Comparison of ENCODE assay signal across 8 cellular contexts in the genomic region with DNA sequence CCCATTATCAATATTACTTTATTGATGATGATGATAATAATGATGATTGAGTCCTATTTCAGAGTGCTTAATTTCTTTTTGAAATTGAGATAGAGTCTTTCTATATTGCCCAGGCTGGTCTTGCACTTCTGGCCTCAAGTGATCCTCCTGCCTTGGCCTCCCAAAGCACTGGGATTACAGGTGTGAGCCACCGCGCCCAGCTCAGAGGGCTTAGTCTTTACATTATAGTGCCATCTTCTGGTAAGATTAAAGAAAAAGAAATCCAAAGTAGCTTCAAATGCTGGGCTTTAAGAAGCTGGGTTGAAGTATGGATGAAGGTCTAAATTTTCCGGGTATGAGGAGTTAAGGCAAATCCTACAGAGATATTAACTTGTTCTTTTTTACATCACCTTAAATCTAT. TPM values are rescaled to one million over a fixed set of nuclear protein-coding genes. Genes with fewer than 3 reads are reported as not detected.
DNase-seq lines count a peak whose midpoint lies in the region; ATAC-seq, FAIRE-seq and TF ChIP-seq lines count a peak whose summit lies in the region.

No MANE protein-coding gene starts in this region.

- no peaks in the 10 kb centered on the region for H3K9me3 ChIP-seq in CD4-positive, alpha-beta T cell (ENCODE audit: control insufficient read depth, low read length)
- no peaks in the 10 kb centered on the region for H3K9me3 ChIP-seq in HEK293 (ENCODE audit: control insufficient read depth, insufficient read depth, low read depth, low read length)
- no peaks in the 10 kb centered on the region for H3K9me3 ChIP-seq in esophagus squamous epithelium

- H3K9me3 Mint-ChIP-seq in CD4-positive, alpha-beta T cell, result no peaks in the 10 kb centered on the region
- no peaks in the 10 kb centered on the region for H3K9me3 Mint-ChIP-seq in type B pancreatic cell

- ATAC-seq in CD4-positive, alpha-beta T cell (ENCODE audit: poor library complexity), result no peak
- no peak for ATAC-seq in GM19463 (IDR thresholded peaks at IDR 0.05; ENCODE audit: unreplicated experiment)

- CTCF ChIA-PET in CD4-positive, alpha-beta T cell (lab: Charles Lee), result interaction anchor here (0.7 to 6.8 kb wide), 7 partner anchors 10 to 938 kb away, joined by 3 to 74 read pairs (median 3); a partner anchor contains a TSS
- CTCF ChIA-PET in HEK293 (lab: Yijun Ruan, JAX), result interaction anchor here (0.5 to 9.2 kb wide), 10 partner anchors 9 to 1031 kb away, joined by 3 to 137 read pairs (median 4); a partner anchor contains a TSS

- TF ChIP-seq POLR2A in esophagus squamous epithelium (IDR thresholded peaks at IDR 0.05), result no peak
- no peak for TF ChIP-seq POLR2A in GM12891 (IDR thresholded peaks at IDR 0.05; ENCODE audit: low read depth, low read length)

- no peak overlapping the region for H3K27ac ChIP-seq in CD4-positive, alpha-beta T cell (ENCODE audit: low read depth, low read length)
- H3K27ac ChIP-seq in HEK293 (ENCODE audit: extremely low read depth, low read depth, low read length) (no peak overlapping the region), esophagus squamous epithelium (no peak overlapping the region)

- peak in 4 of 10 experiments; percentile 4 to 13 (median 6) for DNase-seq in CD4-positive, alpha-beta T cell
- peak; percentile 2 for DNase-seq in SHP77 treated with DMSO at 0.1 percent for 48 hours (lab: John Stamatoyannopoulos, UW)
- no peak for DNase-seq in esophagus squamous epithelium (lab: John Stamatoyannopoulos, UW)
- DNase-seq in type B pancreatic cell (ENCODE audit: extremely low spot score, unreplicated experiment), result no peak
- no peak for DNase-seq in GM12891 (ENCODE audit: insufficient read length, low spot score)
- no peak for DNase-seq in NCI-H510A (lab: John Stamatoyannopoulos, UW)

- no peaks in the 10 kb centered on the region for H3K27me3 ChIP-seq in CD4-positive, alpha-beta T cell (ENCODE audit: control insufficient read depth, insufficient read depth, low read length)
- peaks cover 0 to 11% (median 0%) of the 10 kb centered on the region in 4 donors for H3K27me3 ChIP-seq in esophagus squamous epithelium

- no peak for FAIRE-seq in GM12891 (lab: Jason Lieb, UNC)

- H3K4me1 ChIP-seq in HEK293 (ENCODE audit: control insufficient read depth, insufficient read depth, low read length), result no peaks in the 10 kb centered on the region; the same call in 1 of the 2 replicates
- peaks cover 0 to 22% (median 8%) of the 10 kb centered on the region in 3 donors for H3K4me1 ChIP-seq in esophagus squamous epithelium

- POLR2A ChIA-PET in CD4-positive, alpha-beta T cell (lab: Charles Lee), result interaction anchor here (0.6 to 1.1 kb wide), 2 partner anchors 112 to 115 kb away, joined by 4 read pairs; a partner anchor contains a TSS
- POLR2A ChIA-PET in HEK293 (lab: Yijun Ruan, JAX), result interaction anchor here (0.5 to 1.2 kb wide), 4 partner anchors 112 to 550 kb away, joined by 3 to 6 read pairs (median 4); no protein-coding TSS in a partner anchor

- peaks cover 7% of the 10 kb centered on the region for H3K36me3 Mint-ChIP-seq in CD4-positive, alpha-beta T cell (ENCODE audit: low read depth)
- no peaks in the 10 kb centered on the region for H3K36me3 Mint-ChIP-seq in type B pancreatic cell

- H3K4me3 Mint-ChIP-seq in CD4-positive, alpha-beta T cell, result no peak overlapping the region
- H3K4me3 Mint-ChIP-seq in type B pancreatic cell, result no peak overlapping the region

- intact Hi-C loops in CD4-positive, alpha-beta T cell (cut with DNase I, micrococcal nuclease), result loop anchor here (1.0 to 10.0 kb wide), 2 partner anchors 112 to 192 kb away; a partner anchor contains a TSS
- intact Hi-C loops in esophagus squamous epithelium (cut with DNase I), result no loop called here

- 32 to 43% methylated on average over 3 of the region's 3 CpGs for WGBS in esophagus squamous epithelium, 2 donors

- peak overlapping the region; percentile 9 for H3K27ac Mint-ChIP-seq in CD4-positive, alpha-beta T cell
- H3K27ac Mint-ChIP-seq in type B pancreatic cell, result no peak overlapping the region

- H3K27me3 Mint-ChIP-seq in CD4-positive, alpha-beta T cell, result peaks cover 10% of the 10 kb centered on the region
- peaks cover 24% of the 10 kb centered on the region for H3K27me3 Mint-ChIP-seq in type B pancreatic cell

- peak; percentile 66 for TF ChIP-seq CTCF in CD4-positive, alpha-beta T cell (IDR thresholded peaks at IDR 0.05)
- TF ChIP-seq CTCF in HEK293 (tag by site-specific recombination; IDR thresholded peaks at IDR 0.05) (no peak), esophagus squamous epithelium (IDR thresholded peaks at IDR 0.05) (peak in 4 of 6 experiments; percentile 13 to 44 (median 30)), type B pancreatic cell (conservative IDR thresholded peaks at IDR 0.05) (peak; percentile 56)

- H3K4me1 Mint-ChIP-seq in CD4-positive, alpha-beta T cell (ENCODE audit: low read depth), result peaks cover 25% of the 10 kb centered on the region
- H3K4me1 Mint-ChIP-seq in type B pancreatic cell (ENCODE audit: unreplicated experiment), result no peaks in the 10 kb centered on the region

- H3K4me3 ChIP-seq in HEK293 (ENCODE audit: low read depth, low read length), result no peak overlapping the region
- H3K4me3 ChIP-seq in esophagus squamous epithelium, result no peak overlapping the region

- no peaks in the 10 kb centered on the region for H3K36me3 ChIP-seq in HEK293 (ENCODE audit: control insufficient read depth in 2 of 2, insufficient read depth in 1 of 2, low read length in 2 of 2)
- no peaks in the 10 kb centered on the region for H3K36me3 ChIP-seq in esophagus squamous epithelium

TF ChIP-seq in HEK293, 187 proteins besides CTCF, POLR2A, EP300 and RAD21:
- peak; percentile 59 for TF ChIP-seq ZNF654 (tag by site-specific recombination; IDR thresholded peaks at IDR 0.05; ENCODE audit: low read depth)
- no peak for TF ChIP-seq ZNF266 (tag by site-specific recombination; IDR thresholded peaks at IDR 0.05; ENCODE audit: low read depth)

TF ChIP-seq in GM12891, 5 proteins besides CTCF, POLR2A, EP300 and RAD21:
- no peak for TF ChIP-seq POLR2AphosphoS5 (IDR thresholded peaks at IDR 0.05; ENCODE audit: low read depth, low read length)
- no peak for TF ChIP-seq POU2F2 (IDR thresholded peaks at IDR 0.05; ENCODE audit: low read depth, low read length)
- no peak for TF ChIP-seq TAF1 (IDR thresholded peaks at IDR 0.05; ENCODE audit: low read depth, low read length)
- no peak for TF ChIP-seq PAX5 (IDR thresholded peaks at IDR 0.05; ENCODE audit: insufficient read depth, low read length, severe bottlenecking)
- no peak for TF ChIP-seq SPI1 (IDR thresholded peaks at IDR 0.05; ENCODE audit: low read depth, low read length)

RNA-seq across cellular contexts. Expression of a gene that starts 3.4 kb away (rescaled TPM):
- 10 to 100 TPM; 15.5 to 17.6 TPM for total RNA-seq in CD4-positive, alpha-beta T cell
- total RNA-seq in esophagus squamous epithelium (10 to 100 TPM in 1 of 4 donors, 1 to 10 TPM in 3; 1.1 to 20.2 (median 3.9) TPM), type B pancreatic cell (ENCODE audit: low replicate concordance) (11.1 and 22.5 TPM in 2 replicates)
- 3.1 TPM for polyA plus RNA-seq in GM12891 (2012; ENCODE audit: low read depth, missing spikeins)

RNA-seq across cellular contexts. Expression of a gene that starts 11.8 kb away (rescaled TPM):
- not detected for total RNA-seq in CD4-positive, alpha-beta T cell
- total RNA-seq in esophagus squamous epithelium (under 1 TPM in 1 of 4 donors, not detected in 3; 0.29 TPM), type B pancreatic cell (ENCODE audit: low replicate concordance) (not detected in 2 replicates)
- polyA plus RNA-seq in GM12891 (2012; ENCODE audit: low read depth, missing spikeins), result 0.15 TPM
